Comparison of ENCODE assay signal across 9 cellular contexts in the genomic region with DNA sequence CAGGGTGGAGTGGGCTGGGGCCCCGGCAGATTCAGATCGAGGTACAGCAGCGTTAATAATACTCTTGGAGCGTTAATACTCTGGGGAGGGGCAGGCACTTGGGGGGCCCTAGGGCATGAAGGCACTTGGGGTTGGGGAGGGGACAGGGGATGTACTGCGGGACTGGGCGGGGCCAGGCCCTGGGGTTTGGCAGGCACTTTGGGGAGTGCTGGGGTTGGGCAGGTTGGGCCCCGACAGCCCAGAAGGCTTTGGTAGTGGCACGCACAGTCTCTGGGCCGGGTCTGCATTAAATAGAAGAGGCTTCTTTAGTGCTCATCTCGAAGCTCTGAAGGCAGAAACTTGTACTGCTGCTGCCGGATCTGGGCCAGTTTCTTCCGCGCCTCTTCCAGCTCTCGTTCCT. TPM values are rescaled to one million over a fixed set of nuclear protein-coding genes. Genes with fewer than 3 reads are reported as not detected.
DNase-seq lines count a peak whose midpoint lies in the region; TF ChIP-seq lines count a peak whose summit lies in the region.
"Had no signal": no experiment of that assay in that cellular context is flagged by ENCODE, and none has a peak within 500 bp of the region (broad histone marks: within the 10 kb centered on the region; RNA-seq: fewer than 3 reads in every experiment).

No MANE protein-coding gene starts in this region.

- no peaks in the 10 kb centered on the region for H3K4me1 Mint-ChIP-seq in MCF 10A (ENCODE audit: insufficient read depth, unreplicated experiment)
- H3K4me1 Mint-ChIP-seq: brain, CD14-positive monocyte had no signal

- H3K4me3 Mint-ChIP-seq in MCF 10A (ENCODE audit: unreplicated experiment), result no peak overlapping the region
- H3K4me3 Mint-ChIP-seq: brain, CD14-positive monocyte had no signal

- intact Hi-C loops in MCF 10A (cut with micrococcal nuclease) (loop anchor here (2.0 kb wide), 1 partner anchor 31 kb away; no protein-coding TSS in a partner anchor), posterior vena cava (cut with DNase I) (loop anchor here in 1 of 2 donors (5.0 kb wide), 1 partner anchor 50 kb away; a partner anchor contains a TSS)

- CTCF ChIA-PET in MCF 10A (lab: Yijun Ruan, JAX), result interaction anchor here (0.6 to 8.1 kb wide), 25 partner anchors 8 to 166 kb away, joined by 3 to 155 read pairs (median 7); a partner anchor contains a TSS

- POLR2A ChIA-PET in MCF 10A (lab: Yijun Ruan, JAX), result interaction anchor here (1.5 to 3.4 kb wide), 6 partner anchors 11 to 51 kb away, joined by 3 to 14 read pairs (median 8); a partner anchor contains a TSS

- no peaks in the 10 kb centered on the region for H3K9me3 Mint-ChIP-seq in MCF 10A (ENCODE audit: unreplicated experiment)
- H3K9me3 Mint-ChIP-seq: brain, CD14-positive monocyte had no signal

- H3K27ac Mint-ChIP-seq in MCF 10A (ENCODE audit: low read depth, unreplicated experiment), result no peak overlapping the region

- TSS peak; percentile 78 for BruUV-seq in MCF 10A (replicated peaks; lab: Mats Ljungman, UMichigan)

- DNase-seq in MCF 10A (ENCODE audit: unreplicated experiment), result no peak
- DNase-seq in posterior vena cava (ENCODE audit: low spot score), result peak; percentile 53
- DNase-seq in superior temporal gyrus (ENCODE audit: extremely low spot score), result no peak
- DNase-seq in OCI-M2 (lab: John Stamatoyannopoulos, UW; ENCODE audit: unreplicated experiment), result no peak
- DNase-seq: activated CD8-positive, alpha-beta memory T cell treated with anti-CD3 and anti-CD28 coated beads, Interleukin-2, amount 50 U/mL, for 4 hours; left cardiac atrium; NCI-H1436 treated with DMSO at 0.1 percent for 48 hours had no signal

- TF ChIP-seq CTCF in MCF 10A (IDR thresholded peaks at IDR 0.05; ENCODE audit: unreplicated experiment), result no peak

- no peaks in the 10 kb centered on the region for H3K27me3 Mint-ChIP-seq in MCF 10A (ENCODE audit: insufficient read depth, unreplicated experiment)
- H3K27me3 Mint-ChIP-seq: brain had no signal

- peaks cover 19% of the 10 kb centered on the region for H3K36me3 Mint-ChIP-seq in MCF 10A (ENCODE audit: insufficient read depth, unreplicated experiment)
- H3K36me3 Mint-ChIP-seq: CD14-positive monocyte had no signal

RNA-seq across cellular contexts. Expression of a gene that starts 7.8 kb away (rescaled TPM):
- total RNA-seq in MCF 10A (2022) (161 and 207 TPM in 2 replicates), posterior vena cava (1,000 to 10,000 TPM; 2,096 to 3,529 TPM)

RNA-seq across cellular contexts. Expression of a gene that starts 23.8 kb away (rescaled TPM):
- total RNA-seq in MCF 10A (2022) (not detected in 2 replicates), posterior vena cava (1 to 10 TPM in 1 of 2 donors, not detected in 1; 1.2 TPM)

RNA-seq across cellular contexts. Expression of a gene that starts 32.5 kb away (rescaled TPM):
- total RNA-seq in MCF 10A (2022) (2.9 and 5.1 TPM in 2 replicates), posterior vena cava (under 1 TPM; 0.29 to 0.46 TPM)

RNA-seq across cellular contexts. Expression of a gene that starts 34.5 kb away (rescaled TPM):
- total RNA-seq in MCF 10A (2022) (224 and 256 TPM in 2 replicates), posterior vena cava (100 to 1,000 TPM; 816 to 836 TPM)

RNA-seq across cellular contexts. Expression of a gene that starts 35.0 kb away (rescaled TPM):
- total RNA-seq in MCF 10A (2022) (58.7 and 66.2 TPM in 2 replicates), posterior vena cava (10 to 100 TPM; 41.7 to 53.0 TPM)

Comparison
In these comparisons a context has a peak if more than half of its experiments do, and no peak if none do; other contexts are left out.
1. RNA of a gene that starts 7.8 kb away (total RNA-seq): 2,096 to 3,529 TPM in posterior vena cava; 161 to 207 TPM in MCF 10A; every median in the first group is over 10 times any median in the second.